7 cellular contexts compared by ENCODE assay signal in the genomic region with DNA sequence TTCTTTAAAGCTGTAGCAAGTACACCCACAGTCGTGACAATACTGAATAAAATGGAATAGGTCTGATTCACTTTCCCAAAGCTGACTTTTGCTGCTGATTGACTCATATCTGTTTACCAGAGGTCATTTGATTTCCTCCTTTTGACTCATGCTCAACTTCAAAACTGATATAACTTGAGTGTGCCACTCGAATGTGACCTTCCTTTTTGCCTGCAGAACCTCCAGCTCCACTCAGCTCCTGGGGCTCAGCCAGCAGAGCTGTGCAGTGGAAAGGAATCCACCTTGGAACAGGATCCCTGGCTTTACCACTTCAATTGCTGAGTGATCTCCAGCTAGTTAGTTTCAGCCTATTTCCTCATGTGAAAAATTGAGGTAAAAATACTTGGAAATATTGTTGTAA.
A peak's percentile ranks its signal among the peaks of the same experiment; 100 is the strongest.
DNase-seq lines count a peak whose midpoint lies in the region; ATAC-seq and TF ChIP-seq lines count a peak whose summit lies in the region.

No MANE protein-coding gene starts in this region.

- H3K9me3 ChIP-seq in PC-3 (ENCODE audit: low read length) (no peaks in the 10 kb centered on the region), heart left ventricle (no peaks in the 10 kb centered on the region)

- H3K4me3 ChIP-seq in PC-3 (ENCODE audit: low read length) (peak overlapping the region; percentile 55), heart left ventricle (no peak overlapping the region)

- POLR2A ChIA-PET in PC-3 (lab: Charles Lee; ENCODE audit: unreplicated experiment): interaction anchor here (0.5 to 0.7 kb wide), 7 partner anchors 37 to 91 kb away, joined by 3 to 13 read pairs (median 4); a partner anchor contains a TSS

- H3F3A ChIP-seq in PC-3 (ENCODE audit: low read length, unreplicated experiment): peaks cover 20% of the 10 kb centered on the region

- H3K9ac ChIP-seq in PC-3 (ENCODE audit: low read length): peak overlapping the region; percentile 92

- H4K20me1 ChIP-seq in PC-3 (ENCODE audit: low read length): no peaks in the 10 kb centered on the region

- ATAC-seq in GM18858 (IDR thresholded peaks at IDR 0.05; ENCODE audit: unreplicated experiment) (peak; percentile 77), HG02571 (IDR thresholded peaks at IDR 0.05; ENCODE audit: unreplicated experiment) (peak; percentile 63), PC-3 (peak; percentile 72), heart left ventricle (peak; percentile 87 to 94 (median 92)), GM21526 (IDR thresholded peaks at IDR 0.05; ENCODE audit: low FRiP score, unreplicated experiment) (no peak)

- peak overlapping the region; percentile 83 for H3K4me2 ChIP-seq in PC-3 (ENCODE audit: low read length)

- no TSS peak for BruUV-seq in PC-3 (replicated peaks; lab: Mats Ljungman, UMichigan)

- 22 to 27% (median 25%) methylated on average over 2 of the region's 2 CpGs for WGBS in heart left ventricle, 4 donors

- H3K36me3 ChIP-seq in PC-3 (ENCODE audit: low read depth, low read length): no peaks in the 10 kb centered on the region
- no peaks in the 10 kb centered on the region for H3K36me3 ChIP-seq in heart left ventricle

- H2AFZ ChIP-seq in PC-3 (ENCODE audit: low read length): no peak overlapping the region

- no peaks in the 10 kb centered on the region for H3K9me2 ChIP-seq in PC-3 (replicated peaks; ENCODE audit: low read length)

- no peaks in the 10 kb centered on the region for H3K79me2 ChIP-seq in PC-3 (ENCODE audit: low read length)

- H3K4me1 ChIP-seq in PC-3 (ENCODE audit: insufficient read depth, low read length): peaks cover 51% of the 10 kb centered on the region
- H3K4me1 ChIP-seq in heart left ventricle: peaks cover 0 to 62% (median 42%) of the 10 kb centered on the region in 12 donors

- intact Hi-C loops in PC-3 (cut with micrococcal nuclease) (loop anchor here (1.0 to 2.0 kb wide), 7 partner anchors 31 to 150 kb away; a partner anchor contains a TSS), heart left ventricle (cut with DNase I) (loop anchor here in 5 of 10 donors (1.0 to 5.0 kb wide), 7 partner anchors 33 to 84 kb away; a partner anchor contains a TSS)

- TF ChIP-seq POLR2A in heart left ventricle (IDR thresholded peaks at IDR 0.05): no peak

- CTCF ChIA-PET in PC-3 (lab: Charles Lee): interaction anchor here (0.5 to 1.0 kb wide), 2 partner anchors 83 to 111 kb away, joined by 3 read pairs; no protein-coding TSS in a partner anchor

- TF ChIP-seq CTCF in PC-3 (conservative IDR thresholded peaks at IDR 0.05; ENCODE audit: low read depth, low read length) (no peak), heart left ventricle (IDR thresholded peaks at IDR 0.05) (no peak)

- peak; percentile 95 for DNase-seq in PC-3
- DNase-seq in heart left ventricle: peak; percentile 78 to 91 (median 80)
- DNase-seq in NCI-H69 (lab: John Stamatoyannopoulos, UW): no peak
- DNase-seq in UCSD-AML1 (lab: John Stamatoyannopoulos, UW; ENCODE audit: unreplicated experiment): no peak

- H3K27ac ChIP-seq in PC-3 (ENCODE audit: low read length): peak overlapping the region; percentile 99
- peak overlapping the region; percentile 45 to 90 (median 82) for H3K27ac ChIP-seq in heart left ventricle

- H3K27me3 ChIP-seq in PC-3 (ENCODE audit: low read length): no peaks in the 10 kb centered on the region
- H3K27me3 ChIP-seq in heart left ventricle: no peaks in the 10 kb centered on the region

Comparison
In these comparisons a context has a peak if more than half of its experiments do, and no peak if none do; other contexts are left out.
1. DNase-seq: peak in PC-3 (single experiment) and heart left ventricle (5 of 5); none in NCI-H69 (single experiment) and UCSD-AML1 (single experiment).